8 cellular contexts compared by ENCODE assay signal in the genomic region with DNA sequence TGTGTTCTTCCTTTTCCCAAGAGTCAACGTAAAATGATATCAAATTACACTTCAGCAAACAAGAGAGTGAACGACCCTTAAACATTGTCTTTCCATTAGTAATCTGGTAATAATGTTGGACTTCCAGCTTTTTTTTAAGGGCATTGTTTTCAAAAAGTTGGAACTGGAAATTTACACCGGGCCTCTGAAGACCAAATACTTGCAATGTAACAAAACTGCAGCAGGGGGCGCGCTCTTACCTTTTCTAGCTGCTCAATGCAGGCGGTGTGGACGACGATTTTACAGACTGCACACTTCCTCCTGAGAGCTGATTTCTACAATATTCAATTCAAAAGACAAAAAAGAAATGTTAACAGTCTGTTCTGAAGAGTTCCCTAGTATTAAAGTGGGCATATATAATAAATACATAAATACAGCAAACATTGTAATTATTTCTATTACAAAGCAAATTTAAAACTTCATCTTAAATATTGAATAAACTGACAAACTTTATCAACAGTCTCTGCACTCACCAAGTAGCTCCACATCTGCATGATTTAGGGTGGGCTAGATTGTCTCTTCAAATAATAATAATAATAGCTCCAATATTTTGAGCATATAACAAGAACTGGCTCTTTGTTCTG.
DNase-seq lines count a peak whose midpoint lies in the region; ATAC-seq, FAIRE-seq and TF ChIP-seq lines count a peak whose summit lies in the region.

No MANE protein-coding gene starts in this region.

- H2AFZ ChIP-seq in endothelial cell of umbilical vein (ENCODE audit: low read depth, low read length) = no peak overlapping the region

- no peak overlapping the region for H3K27ac ChIP-seq in CD4-positive, CD25-positive, alpha-beta regulatory T cell (ENCODE audit: insufficient read depth, low read length, poor library complexity, severe bottlenecking)
- H3K27ac ChIP-seq in endothelial cell of umbilical vein (ENCODE audit: insufficient read depth, low read depth, low read length) = no peak overlapping the region

- intact Hi-C loops in endothelial cell of umbilical vein (cut with micrococcal nuclease) = loop anchor here (1.0 to 5.0 kb wide), 5 partner anchors 49 to 352 kb away; no protein-coding TSS in a partner anchor

- H3K4me2 ChIP-seq in endothelial cell of umbilical vein (ENCODE audit: insufficient read depth, low read length) = no peak overlapping the region

- no peaks in the 10 kb centered on the region for H3K9me3 Mint-ChIP-seq in CD4-positive, CD25-positive, alpha-beta regulatory T cell

- no peaks in the 10 kb centered on the region for H3K36me3 Mint-ChIP-seq in CD4-positive, CD25-positive, alpha-beta regulatory T cell

- no peaks in the 10 kb centered on the region for H3K4me1 ChIP-seq in CD4-positive, CD25-positive, alpha-beta regulatory T cell (ENCODE audit: control insufficient read depth, insufficient read depth, low read length, poor library complexity, severe bottlenecking)
- H3K4me1 ChIP-seq in endothelial cell of umbilical vein (ENCODE audit: control insufficient read depth, extremely low read depth, insufficient read depth, low read length) = peaks cover 9% of the 10 kb centered on the region

- CTCF ChIA-PET in endothelial cell of umbilical vein (lab: Charles Lee) = interaction anchor here (0.6 to 5.2 kb wide), 56 partner anchors 9 to 1082 kb away, joined by 3 to 56 read pairs (median 4); partner anchors contain the start of genes CREB3L2 and DGKI

- H3K27me3 ChIP-seq in CD4-positive, CD25-positive, alpha-beta regulatory T cell (ENCODE audit: control insufficient read depth, insufficient read depth, low read length) = no peaks in the 10 kb centered on the region
- H3K27me3 ChIP-seq in endothelial cell of umbilical vein (ENCODE audit: control insufficient read depth in 2 of 2, insufficient read depth in 2 of 2, low read length in 2 of 2) = no peaks in the 10 kb centered on the region

- no peak overlapping the region for H3K4me3 Mint-ChIP-seq in CD4-positive, CD25-positive, alpha-beta regulatory T cell

- no peaks in the 10 kb centered on the region for H3K9me3 ChIP-seq in CD4-positive, CD25-positive, alpha-beta regulatory T cell (ENCODE audit: control insufficient read depth in 2 of 2, low read length in 2 of 2)
- no peaks in the 10 kb centered on the region for H3K9me3 ChIP-seq in endothelial cell of umbilical vein (replicated peaks; ENCODE audit: control insufficient read depth, insufficient read depth, low read length)

- FAIRE-seq in endothelial cell of umbilical vein (lab: Jason Lieb, UNC) = peak; percentile 73

- peaks cover 6% of the 10 kb centered on the region for H3K27me3 Mint-ChIP-seq in CD4-positive, CD25-positive, alpha-beta regulatory T cell

- ATAC-seq in CD4-positive, CD25-positive, alpha-beta regulatory T cell (ENCODE audit: low read depth in 2 of 2) = peak in 1 of 2 donors; percentile 44
- ATAC-seq in GM19372 (IDR thresholded peaks at IDR 0.05; ENCODE audit: low read depth, unreplicated experiment) (peak; percentile 88), HG03571 (IDR thresholded peaks at IDR 0.05; ENCODE audit: unreplicated experiment) (peak; percentile 74)

- dilution Hi-C loops in endothelial cell of umbilical vein (cut with MboI; ENCODE audit: extremely low pct_ligation_motif_present, low sequenced_read_pairs) = no loop called here

- peak; percentile 77 for TF ChIP-seq CTCF in endothelial cell of umbilical vein (IDR thresholded peaks at IDR 0.05; ENCODE audit: extremely low read depth in 1 of 2, insufficient read depth in 1 of 2, low read depth in 1 of 2, low read length in 2 of 2)

- no peak overlapping the region for H3K9ac ChIP-seq in endothelial cell of umbilical vein (replicated peaks; ENCODE audit: extremely low read depth, insufficient read depth, low read length)

- no peak overlapping the region for H3K4me3 ChIP-seq in CD4-positive, CD25-positive, alpha-beta regulatory T cell (ENCODE audit: low read depth, low read length)
- no peak overlapping the region for H3K4me3 ChIP-seq in endothelial cell of umbilical vein (replicated peaks in 1 of 3; ENCODE audit: insufficient read depth in 1 of 3, low read depth in 1 of 3, low read length in 3 of 3)

- TF ChIP-seq POLR2A in endothelial cell of umbilical vein (IDR thresholded peaks at IDR 0.05; ENCODE audit: low read depth, low read length) = no peak

- no TSS peak for BruUV-seq in endothelial cell of umbilical vein (replicated peaks; lab: Mats Ljungman, UMichigan)

- no peaks in the 10 kb centered on the region for H3K36me3 ChIP-seq in CD4-positive, CD25-positive, alpha-beta regulatory T cell (ENCODE audit: control insufficient read depth, insufficient read depth, low read length)
- H3K36me3 ChIP-seq in endothelial cell of umbilical vein (ENCODE audit: control insufficient read depth in 2 of 2, extremely low read depth in 1 of 2, insufficient read depth in 2 of 2, low read length in 2 of 2) = no peaks in the 10 kb centered on the region

- DNase-seq in CD4-positive, CD25-positive, alpha-beta regulatory T cell = peak in 2 of 3 donors; percentile 26 to 69
- DNase-seq in NCI-H82 treated with DMSO at 0.1 percent for 48 hours (lab: John Stamatoyannopoulos, UW; ENCODE audit: unreplicated experiment) (peak; percentile 46), endothelial cell of umbilical vein (ENCODE audit: low read depth, low spot score) (peak; percentile 89), middle frontal gyrus (ENCODE audit: extremely low spot score, low spot score) (peak; percentile 52)
- peak; percentile 83 for DNase-seq in activated CD8-positive, alpha-beta memory T cell treated with anti-CD3 and anti-CD28 coated beads for 24 hours
- peak in 5 of 6 experiments; percentile 1 to 21 (median 9) for DNase-seq in stimulated activated naive CD4-positive, alpha-beta T cell (lab: John Stamatoyannopoulos, UW)

- H3K79me2 ChIP-seq in endothelial cell of umbilical vein (ENCODE audit: control insufficient read depth, insufficient read depth, low read length) = no peaks in the 10 kb centered on the region

- H3K9me1 ChIP-seq in endothelial cell of umbilical vein (replicated peaks; ENCODE audit: control insufficient read depth, extremely low read depth, insufficient read depth, low read length) = no peaks in the 10 kb centered on the region

- peaks cover 0 to 2% (median 0%) of the 10 kb centered on the region in 4 donors for H3K4me1 Mint-ChIP-seq in CD4-positive, CD25-positive, alpha-beta regulatory T cell

- no peak overlapping the region for H3K27ac Mint-ChIP-seq in CD4-positive, CD25-positive, alpha-beta regulatory T cell

- POLR2A ChIA-PET in endothelial cell of umbilical vein (lab: Charles Lee) = no interaction called here

- no peaks in the 10 kb centered on the region for H4K20me1 ChIP-seq in endothelial cell of umbilical vein (replicated peaks; ENCODE audit: control insufficient read depth, extremely low read depth, insufficient read depth, low read length)

TF ChIP-seq in endothelial cell of umbilical vein, 7 proteins besides CTCF, POLR2A, EP300 and RAD21:
- TF ChIP-seq GATA2 (IDR thresholded peaks at IDR 0.05; ENCODE audit: insufficient read depth, insufficient read length, low read depth, low read length) (no peak), EZH2 (IDR thresholded peaks at IDR 0.05; ENCODE audit: borderline replicate concordance, low read depth, low read length, severe bottlenecking) (no peak), MYC (IDR thresholded peaks at IDR 0.05; ENCODE audit: low read depth, low read length) (no peak), FOS (IDR thresholded peaks at IDR 0.05; ENCODE audit: borderline replicate concordance, insufficient read depth, low read length) (no peak), MAX (IDR thresholded peaks at IDR 0.05; ENCODE audit: insufficient read depth, insufficient read length) (no peak), POLR2AphosphoS5 (IDR thresholded peaks at IDR 0.05; ENCODE audit: insufficient read depth, low read depth, low read length) (no peak), JUN (IDR thresholded peaks at IDR 0.05; ENCODE audit: borderline replicate concordance, insufficient read depth, insufficient read length, low read depth) (no peak)

Comparison
In these comparisons a context has a peak if more than half of its experiments do, and no peak if none do; other contexts are left out.
1. DNase-seq: peak in every context shown above with its lines; median percentile 89 in endothelial cell of umbilical vein; 83 in activated CD8-positive, alpha-beta memory T cell treated with anti-CD3 and anti-CD28 coated beads for 24 hours; 52 in middle frontal gyrus; 48 in CD4-positive, CD25-positive, alpha-beta regulatory T cell; 46 in NCI-H82 treated with DMSO at 0.1 percent for 48 hours; 9 in stimulated activated naive CD4-positive, alpha-beta T cell.